In the genomic region with DNA sequence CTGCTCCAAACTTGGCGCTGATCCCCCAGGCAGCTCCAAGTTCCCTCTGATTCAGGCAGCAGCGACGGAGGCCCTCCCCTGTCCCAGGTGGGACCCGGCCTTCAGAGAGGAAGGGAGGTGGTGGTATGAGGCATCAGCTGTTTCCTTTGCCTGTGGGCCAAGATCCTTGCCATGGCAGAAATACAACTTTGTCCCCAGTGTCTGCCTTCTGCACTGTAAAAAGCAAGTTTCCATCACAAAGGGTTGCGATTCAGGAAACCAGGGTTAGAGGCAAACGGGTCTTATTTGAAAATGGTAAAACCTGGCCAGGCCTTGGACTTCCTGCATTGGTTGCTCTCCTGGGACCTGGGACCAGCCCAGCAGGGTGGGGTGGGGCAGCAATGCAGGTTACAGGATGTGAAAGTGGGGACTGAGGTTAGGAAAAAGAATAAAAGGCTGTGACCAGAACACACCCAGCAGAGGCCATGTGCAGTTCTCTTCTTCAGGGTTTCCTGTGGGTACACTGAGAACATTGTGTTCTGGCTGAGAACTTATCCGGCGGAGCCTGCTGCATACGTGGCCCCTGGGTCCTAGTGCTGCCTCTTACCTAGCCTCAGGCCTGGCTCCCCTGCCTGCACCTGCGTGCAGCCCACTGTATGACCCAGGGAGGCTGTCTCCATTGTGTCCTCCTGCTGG, we compare ENCODE assay signal across 8 cellular contexts. TPM values are rescaled to one million over a fixed set of nuclear protein-coding genes. Genes with fewer than 3 reads are reported as not detected.
DNase-seq lines count a peak whose midpoint lies in the region; ATAC-seq and TF ChIP-seq lines count a peak whose summit lies in the region.

No MANE protein-coding gene starts in this region.

- DNase-seq in GDM1 (lab: John Stamatoyannopoulos, UW), result peak; percentile 73
- peak; percentile 83 for DNase-seq in KBM-7
- peak; percentile 62 for DNase-seq in activated CD4-positive, alpha-beta T cell treated with anti-CD3 and anti-CD28 coated beads, Interleukin-2, amount 50 U/mL, for 1 hour
- DNase-seq in dorsolateral prefrontal cortex, result peak; percentile 51 to 89 (median 82)
- no peak for DNase-seq in mesothelial cell of epicardium (ENCODE audit: low spot score in 2 of 2, unreplicated experiment in 2 of 2)
- DNase-seq in stimulated activated CD8-positive, alpha-beta memory T cell treated with anti-CD3 and anti-CD28 coated beads, Interleukin-4, amount 100 ng/mL, for 48 hours, result peak; percentile 79
- DNase-seq in amniotic stem cell (lab: John Stamatoyannopoulos, UW), result no peak

- H3K27ac Mint-ChIP-seq in mesothelial cell of epicardium, result peak overlapping the region; percentile 93

- peaks cover 74% of the 10 kb centered on the region for H3K4me1 Mint-ChIP-seq in mesothelial cell of epicardium

- peak overlapping the region; percentile 9 to 64 (median 43) for H3K4me3 ChIP-seq in dorsolateral prefrontal cortex

- intact Hi-C loops in dorsolateral prefrontal cortex (cut with DNase I), result no loop called here

- no peaks in the 10 kb centered on the region for H3K27me3 Mint-ChIP-seq in mesothelial cell of epicardium (ENCODE audit: low read depth)

- TF ChIP-seq CTCF in dorsolateral prefrontal cortex (IDR thresholded peaks at IDR 0.05 in 54 of 56, conservative IDR thresholded peaks at IDR 0.05 in 2 of 56; ENCODE audit: low read depth in 1 of 56, partially characterized antibody in 56 of 56) (peak in 5 of 56 donors; percentile 8 to 20 (median 11)), mesothelial cell of epicardium (IDR thresholded peaks at IDR 0.05; ENCODE audit: unreplicated experiment) (no peak)

- H3K27ac ChIP-seq in dorsolateral prefrontal cortex, result peak overlapping the region; percentile 83 to 100 (median 98)

- H3K4me3 Mint-ChIP-seq in mesothelial cell of epicardium, result no peak overlapping the region

- in situ Hi-C loops in KBM-7 (cut with MboI; ENCODE audit: low pct_unique_long_range_greater_than_20kb, low sequenced_read_pairs), result no loop called here

- H3K36me3 Mint-ChIP-seq in mesothelial cell of epicardium, result no peaks in the 10 kb centered on the region

- no peaks in the 10 kb centered on the region for H3K27me3 ChIP-seq in dorsolateral prefrontal cortex

- H3K9me3 Mint-ChIP-seq in mesothelial cell of epicardium, result no peaks in the 10 kb centered on the region

- ATAC-seq in GM21529 (IDR thresholded peaks at IDR 0.05; ENCODE audit: unreplicated experiment), result peak; percentile 76

RNA-seq across cellular contexts. Expression of gene DDIT4, which starts 25.1 kb away (rescaled TPM):
- 100 to 1,000 TPM in 73 of 120 experiments, 10 to 100 TPM in 47; 33.5 to 407 (median 111) TPM for total RNA-seq in dorsolateral prefrontal cortex
- 61.6 to 62.5 TPM (median 61.9 TPM) in 3 replicates for total RNA-seq in mesothelial cell of epicardium

RNA-seq across cellular contexts. Expression of gene ASCC1, which starts 32.5 kb away (rescaled TPM):
- 10 to 100 TPM; 22.8 to 68.2 (median 40.7) TPM for total RNA-seq in dorsolateral prefrontal cortex
- total RNA-seq in mesothelial cell of epicardium, result 35.2 to 36.6 TPM (median 36.4 TPM) in 3 replicates

RNA-seq across cellular contexts. Expression of gene ANAPC16, which starts 32.8 kb away (rescaled TPM):
- total RNA-seq in dorsolateral prefrontal cortex (10 to 100 TPM; 27.8 to 74.8 (median 40.9) TPM), mesothelial cell of epicardium (74.3 to 80.5 TPM (median 78.7 TPM) in 3 replicates)

Comparison
In these comparisons a context has a peak if more than half of its experiments do, and no peak if none do; other contexts are left out.
1. DNase-seq: peak in GDM1 (single experiment), KBM-7 (single experiment), activated CD4-positive, alpha-beta T cell treated with anti-CD3 and anti-CD28 coated beads, Interleukin-2, amount 50 U/mL, for 1 hour (single experiment), dorsolateral prefrontal cortex (10 of 10) and stimulated activated CD8-positive, alpha-beta memory T cell treated with anti-CD3 and anti-CD28 coated beads, Interleukin-4, amount 100 ng/mL, for 48 hours (single experiment); none in mesothelial cell of epicardium (0 of 2) and amniotic stem cell (single experiment).